Comparison of ENCODE assay signal across 8 cellular contexts in the genomic region with DNA sequence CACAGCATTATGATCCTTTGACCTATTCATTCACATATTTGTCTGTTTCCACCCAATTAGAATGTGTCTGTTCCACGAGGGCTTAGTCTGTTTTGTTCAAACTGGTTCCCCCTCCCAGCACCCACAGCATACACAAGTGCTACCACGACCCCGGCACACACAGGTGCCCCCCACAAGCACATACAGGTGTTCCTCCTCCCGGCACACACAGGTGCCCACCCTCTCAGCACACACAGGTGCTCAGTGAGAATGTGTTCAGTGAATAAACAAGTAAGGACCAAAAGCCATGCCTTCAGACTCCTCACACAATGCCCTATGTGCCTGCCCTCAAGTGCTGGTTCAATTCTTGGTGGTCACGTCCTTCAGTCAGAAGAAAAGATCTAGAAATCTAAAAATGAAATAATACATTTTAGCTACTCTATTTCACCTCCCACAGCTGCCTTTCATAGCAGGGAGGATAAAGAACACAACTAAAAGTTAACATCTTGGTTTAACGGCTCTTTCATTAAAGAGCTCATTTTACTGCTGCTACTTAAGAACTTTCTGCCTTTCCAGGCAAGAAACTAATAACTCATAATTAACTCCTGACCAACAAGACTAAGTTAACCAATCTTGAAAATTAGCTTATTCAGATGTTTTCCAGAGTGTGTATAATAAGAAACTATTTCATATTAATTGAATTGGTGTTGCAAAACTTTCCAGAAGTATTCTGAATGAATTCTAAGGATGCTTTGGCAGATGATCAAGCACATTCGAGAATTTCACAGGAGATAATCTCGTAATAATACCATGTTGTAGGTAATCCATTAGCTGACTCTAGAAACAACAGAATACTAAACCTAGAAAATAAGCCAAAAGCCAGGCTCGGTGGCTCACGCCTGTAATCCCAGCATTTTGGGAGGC. TPM values are rescaled to one million over a fixed set of nuclear protein-coding genes. Genes with fewer than 3 reads are reported as not detected.
DNase-seq lines count a peak whose midpoint lies in the region; ATAC-seq and TF ChIP-seq lines count a peak whose summit lies in the region.
"Had no signal": no experiment of that assay in that cellular context is flagged by ENCODE, and none has a peak within 500 bp of the region (broad histone marks: within the 10 kb centered on the region; RNA-seq: fewer than 3 reads in every experiment).

No MANE protein-coding gene starts in this region.

- 0 out of 2 replicates have a peak, but pooled peaks cover 1% of the 10 kb centered on the region for H4K20me1 ChIP-seq in SK-N-SH (ENCODE audit: insufficient read depth)

- H3K4me2 ChIP-seq in SK-N-SH = peak overlapping the region; percentile 90

- H3K4me1 ChIP-seq in SK-N-SH (ENCODE audit: control insufficient read depth in 1 of 2, insufficient read depth in 2 of 2, low read depth in 1 of 2, low read length in 1 of 2) (peaks cover 13 to 14% of the 10 kb centered on the region in 2 experiments), skeletal muscle tissue (ENCODE audit: control insufficient read depth in 3 of 3, insufficient read depth in 3 of 3, low read length in 3 of 3) (peaks cover 27 to 48% (median 36%) of the 10 kb centered on the region in 3 donors)

- H3K9ac ChIP-seq in SK-N-SH (peak overlapping the region; percentile 77), skeletal muscle tissue (ENCODE audit: low read depth in 1 of 3, low read length in 3 of 3) (no peak overlapping the region)

- no peak for ATAC-seq in GM21786 (IDR thresholded peaks at IDR 0.05; ENCODE audit: unreplicated experiment)
- ATAC-seq in HG02938 (IDR thresholded peaks at IDR 0.05; ENCODE audit: unreplicated experiment) = no peak

- H3K36me3 ChIP-seq in SK-N-SH (replicated peaks in 1 of 2; ENCODE audit: control insufficient read depth in 1 of 2, insufficient read depth in 2 of 2, low read length in 1 of 2) = peaks cover 0 to 7% of the 10 kb centered on the region in 2 experiments
- H3K36me3 ChIP-seq in skeletal muscle tissue (ENCODE audit: control insufficient read depth in 3 of 3, insufficient read depth in 3 of 3, low read length in 3 of 3) = no peaks in the 10 kb centered on the region
- H3K36me3 ChIP-seq: left lung had no signal

- peaks cover 41% of the 10 kb centered on the region for H3F3A ChIP-seq in SK-N-SH (replicated peaks; ENCODE audit: insufficient read depth)

- POLR2A ChIA-PET in SK-N-SH (lab: Yijun Ruan, JAX) = interaction anchor here (0.6 kb wide), 1 partner anchor 20 kb away, joined by 3 read pairs; no protein-coding TSS in a partner anchor

- CTCF ChIA-PET in SK-N-SH (lab: Yijun Ruan, JAX) = interaction anchor here (0.7 to 5.0 kb wide), 6 partner anchors 38 to 163 kb away, joined by 3 to 53 read pairs (median 28); no protein-coding TSS in a partner anchor

- 40% methylated on average over 10 of the region's 10 CpGs for WGBS in SK-N-SH (ENCODE audit: low lambda C conversion rate)

- H3K27ac ChIP-seq in SK-N-SH (ENCODE audit: low read depth in 2 of 2, low read length in 1 of 2) (peak overlapping the region; percentile 18 to 99; a peak in 3 of 4 replicates), skeletal muscle tissue (ENCODE audit: low read depth, low read length) (peak overlapping the region; percentile 44)

- H2AFZ ChIP-seq in SK-N-SH (ENCODE audit: low read depth) = no peak overlapping the region

- peaks cover 67% of the 10 kb centered on the region for H3K79me2 ChIP-seq in SK-N-SH (ENCODE audit: insufficient read depth)

- no peak for TF ChIP-seq CTCF in GM12875 (IDR thresholded peaks at IDR 0.05; ENCODE audit: borderline replicate concordance, insufficient read depth, low read depth, low read length)
- TF ChIP-seq CTCF in SK-N-SH (IDR thresholded peaks at IDR 0.05) = no peak

- H3K4me3 ChIP-seq in GM12875 (ENCODE audit: low read depth, low read length) (peak overlapping the region; percentile 92), SK-N-SH (ENCODE audit: low read depth in 2 of 2, low read length in 1 of 2) (peak overlapping the region; percentile 79 to 93; a peak in 3 of 4 replicates), skeletal muscle tissue (ENCODE audit: low read length in 3 of 3) (peak overlapping the region; percentile 89 to 98 (median 96))

- no peak for TF ChIP-seq EP300 in SK-N-SH (IDR thresholded peaks at IDR 0.05; ENCODE audit: borderline replicate concordance in 1 of 2, low read depth in 1 of 2, low read length in 1 of 2)

- no peaks in the 10 kb centered on the region for H3K9me2 ChIP-seq in SK-N-SH

- no peak for TF ChIP-seq RAD21 in SK-N-SH (IDR thresholded peaks at IDR 0.05; ENCODE audit: low read length)

- DNase-seq in SK-N-SH (no peak), fibroblast of gingiva (ENCODE audit: low read depth) (peak; percentile 36), NCI-H1092 treated with DMSO at 0.1 percent for 48 hours (lab: John Stamatoyannopoulos, UW) (no peak)
- DNase-seq: left lung had no signal

- H3K27me3 ChIP-seq in SK-N-SH (ENCODE audit: insufficient read depth) (no peaks in the 10 kb centered on the region), skeletal muscle tissue (ENCODE audit: control insufficient read depth in 3 of 3, insufficient read depth in 3 of 3, low read length in 3 of 3) (no peaks in the 10 kb centered on the region)
- H3K27me3 ChIP-seq: left lung had no signal

- H3K9me3 ChIP-seq in SK-N-SH (no peaks in the 10 kb centered on the region), skeletal muscle tissue (ENCODE audit: control insufficient read depth in 3 of 3, low read length in 3 of 3) (no peaks in the 10 kb centered on the region)
- H3K9me3 ChIP-seq: left lung had no signal

TF ChIP-seq in SK-N-SH, 30 proteins besides CTCF, POLR2A, EP300 and RAD21:
- TF ChIP-seq ELF1 (IDR thresholded peaks at IDR 0.05) = no peak
- no peak for TF ChIP-seq EZH2phosphoT487 (IDR thresholded peaks at IDR 0.05; ENCODE audit: borderline replicate concordance, low read depth)
- TF ChIP-seq MXI1 (IDR thresholded peaks at IDR 0.05; ENCODE audit: low read depth, low read length) = no peak
- no peak for TF ChIP-seq NRF1 (IDR thresholded peaks at IDR 0.05; ENCODE audit: low read depth, low read length)
- no peak for TF ChIP-seq USF2 (IDR thresholded peaks at IDR 0.05; ENCODE audit: borderline replicate concordance, low read depth, low read length)
- TF ChIP-seq MEF2A (IDR thresholded peaks at IDR 0.05; ENCODE audit: borderline replicate concordance, low read depth) = no peak
- TF ChIP-seq FOXJ3 (CRISPR knock-in tag; IDR thresholded peaks at IDR 0.05) = no peak
- TF ChIP-seq SIN3A (IDR thresholded peaks at IDR 0.05; ENCODE audit: borderline replicate concordance, low read depth, low read length) = no peak
- no peak for TF ChIP-seq JUND (IDR thresholded peaks at IDR 0.05)
- no peak for TF ChIP-seq RXRA (IDR thresholded peaks at IDR 0.05; ENCODE audit: borderline replicate concordance, low read depth)
- TF ChIP-seq YY1 (IDR thresholded peaks at IDR 0.05; ENCODE audit: low read depth) = no peak
- TF ChIP-seq FOXM1 (IDR thresholded peaks at IDR 0.05; ENCODE audit: low read depth) = no peak
- no peak for TF ChIP-seq IRF3 (IDR thresholded peaks at IDR 0.05; ENCODE audit: low read depth, low read length)
- no peak for TF ChIP-seq REST (IDR thresholded peaks at IDR 0.05; ENCODE audit: low read depth, low read length)

RNA-seq across cellular contexts. Expression of gene DNMBP, which starts 2.3 kb away (rescaled TPM):
- 36.0 and 40.2 TPM in 2 replicates for polyA plus RNA-seq in SK-N-SH (2012; rRNA removed)
- 26.0 and 28.4 TPM in 2 replicates for polyA plus RNA-seq in SK-N-SH (2012; cell fraction: cytosol; rRNA removed)
- 82.1 and 97.2 TPM in 2 replicates for polyA plus RNA-seq in SK-N-SH (2012; cell fraction: nucleus; rRNA removed)
- total RNA-seq in skeletal muscle tissue = 15.1 TPM
